2 cellular contexts compared by ENCODE assay signal in genomic region chr12:100199023-100199346, GRCh38.
TF ChIP-seq lines count a peak whose summit lies in the region.

No MANE protein-coding gene starts in this region.

TF ChIP-seq in SK-N-SH, 30 proteins besides CTCF, POLR2A, EP300 and RAD21 (continued from another document):
- TF ChIP-seq REST (IDR thresholded peaks at IDR 0.05; ENCODE audit: low read depth, low read length) (no peak), RFX5 (IDR thresholded peaks at IDR 0.05; ENCODE audit: low read length) (no peak), JUND (IDR thresholded peaks at IDR 0.05) (no peak), PBX3 (IDR thresholded peaks at IDR 0.05) (no peak), MAX (IDR thresholded peaks at IDR 0.05; ENCODE audit: low read depth) (no peak), SMC3 (IDR thresholded peaks at IDR 0.05; ENCODE audit: low read depth, low read length) (no peak)

TF ChIP-seq in SK-N-SH treated with all-trans-retinoic acid at 6 μM for 48 hours, 23 proteins besides CTCF, POLR2A, EP300 and RAD21 (continued from another document):
- TF ChIP-seq PATZ1 (CRISPR knock-in tag; IDR thresholded peaks at IDR 0.05; ENCODE audit: borderline replicate concordance) (no peak), ZNF565 (CRISPR knock-in tag; conservative IDR thresholded peaks at IDR 0.05; ENCODE audit: low read depth) (no peak), ZNF8 (CRISPR knock-in tag; IDR thresholded peaks at IDR 0.05) (no peak), ZNF70 (CRISPR knock-in tag; IDR thresholded peaks at IDR 0.05) (no peak), CREB5 (CRISPR knock-in tag; IDR thresholded peaks at IDR 0.05; ENCODE audit: low read depth) (no peak), ESRRG (CRISPR knock-in tag; IDR thresholded peaks at IDR 0.05) (no peak), ZC3H10 (CRISPR knock-in tag; IDR thresholded peaks at IDR 0.05) (no peak), TOX (CRISPR knock-in tag; IDR thresholded peaks at IDR 0.05; ENCODE audit: borderline replicate concordance) (no peak), PPARA (CRISPR knock-in tag; IDR thresholded peaks at IDR 0.05; ENCODE audit: borderline replicate concordance) (no peak), ARNTL (CRISPR knock-in tag; IDR thresholded peaks at IDR 0.05; ENCODE audit: borderline replicate concordance, low read depth) (no peak), SNAI2 (CRISPR knock-in tag; IDR thresholded peaks at IDR 0.05) (no peak)
